Comparison of ENCODE assay signal across 22 cellular contexts in the genomic region with DNA sequence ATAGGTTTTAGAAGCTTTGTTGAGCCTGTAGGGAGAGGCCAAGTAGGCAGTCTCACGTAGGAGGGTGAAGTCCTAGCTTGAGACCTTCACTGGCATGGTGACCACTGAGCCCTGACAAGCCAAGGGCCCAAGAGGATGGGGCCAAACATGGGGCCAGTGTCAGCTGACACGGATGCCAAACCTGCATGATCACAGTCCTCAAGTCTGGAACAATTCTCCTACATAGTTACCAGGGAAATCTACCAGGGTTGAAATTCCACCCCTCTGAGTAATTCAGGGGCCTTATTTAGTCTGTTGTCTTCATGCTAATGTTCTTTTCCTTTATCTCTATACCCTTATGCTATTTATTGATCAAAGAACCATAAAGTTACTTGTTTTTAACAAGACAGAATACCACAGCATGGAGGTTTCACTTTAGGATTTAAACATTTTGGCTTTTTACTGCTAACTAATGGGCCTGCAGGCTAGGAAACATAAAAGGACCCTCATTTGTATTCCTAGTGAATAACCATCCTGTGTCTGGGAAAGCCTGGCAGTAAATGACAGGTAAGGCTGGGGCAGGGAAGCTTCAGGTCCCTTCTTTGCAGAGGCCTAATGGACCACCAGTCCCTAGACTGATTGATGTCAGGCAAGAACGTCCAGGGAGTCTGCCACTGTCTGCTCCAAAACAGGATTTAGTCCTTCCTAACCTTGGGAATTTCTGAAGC.
A peak's percentile ranks its signal among the peaks of the same experiment; 100 is the strongest.
DNase-seq lines count a peak whose midpoint lies in the region; FAIRE-seq and TF ChIP-seq lines count a peak whose summit lies in the region.
"Had no signal": no experiment of that assay in that cellular context is flagged by ENCODE, and none has a peak within 500 bp of the region (broad histone marks: within the 10 kb centered on the region; RNA-seq: fewer than 3 reads in every experiment).

No MANE protein-coding gene starts in this region.

- H3K4me3 Mint-ChIP-seq in astrocyte (ENCODE audit: unreplicated experiment) = no peak overlapping the region
- H3K4me3 Mint-ChIP-seq: activated naive CD8-positive, alpha-beta T cell treated with anti-CD3 and anti-CD28 coated beads, Interleukin-2, amount 10 ng/mL, durations not matched to agents 7 days and 5 days; CD14-positive monocyte had no signal

- no peaks in the 10 kb centered on the region for H3K36me3 ChIP-seq in GM23248 (ENCODE audit: low read depth)
- no peaks in the 10 kb centered on the region for H3K36me3 ChIP-seq in astrocyte (ENCODE audit: insufficient read depth, low read length)
- no peaks in the 10 kb centered on the region for H3K36me3 ChIP-seq in kidney (ENCODE audit: control insufficient read depth in 1 of 2, insufficient read depth in 2 of 2, low read length in 2 of 2)
- H3K36me3 ChIP-seq in smooth muscle cell (ENCODE audit: low read depth) = no peaks in the 10 kb centered on the region
- H3K36me3 ChIP-seq: lower lobe of right lung, right lobe of liver, suprapubic skin had no signal

- no peak overlapping the region for H3K27ac ChIP-seq in GM23248
- H3K27ac ChIP-seq in astrocyte (ENCODE audit: low read depth, low read length) = peak overlapping the region; percentile 75
- peak overlapping the region; percentile 8 to 52 for H3K27ac ChIP-seq in kidney (ENCODE audit: low read depth in 2 of 2, low read length in 2 of 2)
- H3K27ac ChIP-seq in smooth muscle cell (ENCODE audit: low read depth) = peak overlapping the region; percentile 95
- H3K27ac ChIP-seq: lower lobe of right lung, right lobe of liver, suprapubic skin had no signal

- intact Hi-C loops in kidney (cut with DNase I) = loop anchor here (5.0 to 10.0 kb wide), 2 partner anchors 220 to 393 kb away; a partner anchor contains a TSS

- H3K4me2 ChIP-seq in GM23248 (ENCODE audit: unreplicated experiment) (no peak overlapping the region), astrocyte (ENCODE audit: low read length) (peak overlapping the region; percentile 47), smooth muscle cell (peak overlapping the region; percentile 71)

- no peaks in the 10 kb centered on the region for H3K9me3 ChIP-seq in GM23248 (ENCODE audit: low read depth)
- H3K9me3 ChIP-seq in astrocyte (ENCODE audit: insufficient read depth, low read depth, low read length) = no peaks in the 10 kb centered on the region
- no peaks in the 10 kb centered on the region for H3K9me3 ChIP-seq in kidney (ENCODE audit: control insufficient read depth in 1 of 2, low read length in 2 of 2)
- H3K9me3 ChIP-seq in smooth muscle cell (replicated peaks; ENCODE audit: low read depth) = no peaks in the 10 kb centered on the region
- H3K9me3 ChIP-seq: lower lobe of right lung, right lobe of liver, suprapubic skin had no signal

- H3K36me3 Mint-ChIP-seq in astrocyte (ENCODE audit: low read depth, unreplicated experiment) = no peaks in the 10 kb centered on the region
- H3K36me3 Mint-ChIP-seq: activated naive CD8-positive, alpha-beta T cell treated with anti-CD3 and anti-CD28 coated beads, Interleukin-2, amount 10 ng/mL, durations not matched to agents 7 days and 5 days; CD14-positive monocyte had no signal

- peak overlapping the region; percentile 90 for H3K27ac Mint-ChIP-seq in astrocyte (ENCODE audit: unreplicated experiment)
- H3K27ac Mint-ChIP-seq: activated naive CD8-positive, alpha-beta T cell treated with anti-CD3 and anti-CD28 coated beads, Interleukin-2, amount 10 ng/mL, durations not matched to agents 7 days and 5 days; CD14-positive monocyte had no signal

- FAIRE-seq in astrocyte (lab: Jason Lieb, UNC) (peak; percentile 50), kidney (lab: Jason Lieb, UNC) (no peak)
- FAIRE-seq: endometrium, GM18507, HepG2 had no signal

- H3K27me3 ChIP-seq in GM23248 (replicated peaks; ENCODE audit: insufficient read depth) (no peaks in the 10 kb centered on the region), astrocyte (ENCODE audit: insufficient read depth, low read length) (no peaks in the 10 kb centered on the region), smooth muscle cell (ENCODE audit: low read depth) (no peaks in the 10 kb centered on the region)
- H3K27me3 ChIP-seq: right lobe of liver, suprapubic skin had no signal

- H3K4me1 ChIP-seq in GM23248 (ENCODE audit: insufficient read depth) (peaks cover 57% of the 10 kb centered on the region), astrocyte (ENCODE audit: insufficient read depth, low read length) (peaks cover 30% of the 10 kb centered on the region), kidney (ENCODE audit: control insufficient read depth in 1 of 2, insufficient read depth in 1 of 2, low read depth in 1 of 2, low read length in 2 of 2) (no peaks in the 10 kb centered on the region), smooth muscle cell (ENCODE audit: low read depth) (peaks cover 22% of the 10 kb centered on the region)
- H3K4me1 ChIP-seq: right lobe of liver had no signal

- H3K4me3 ChIP-seq in GM23248 = no peak overlapping the region
- no peak overlapping the region for H3K4me3 ChIP-seq in astrocyte (ENCODE audit: insufficient read depth, low read depth, low read length)
- H3K4me3 ChIP-seq in kidney (ENCODE audit: low read length in 2 of 2) = no peak overlapping the region
- no peak overlapping the region for H3K4me3 ChIP-seq in smooth muscle cell
- H3K4me3 ChIP-seq: lower lobe of right lung, right lobe of liver, suprapubic skin had no signal

- peak; percentile 42 for DNase-seq in GM23248
- peak; percentile 42 for DNase-seq in astrocyte (ENCODE audit: low read depth)
- no peak for DNase-seq in kidney
- no peak for DNase-seq in smooth muscle cell (lab: John Stamatoyannopoulos, UW; ENCODE audit: unreplicated experiment)
- no peak for DNase-seq in HK-2 (ENCODE audit: unreplicated experiment)
- no peak for DNase-seq in hippocampal formation (lab: John Stamatoyannopoulos, UW)
- DNase-seq in stimulated activated CD8-positive, alpha-beta memory T cell treated with anti-CD3 and anti-CD28 coated beads, Interleukin-4, amount 100 ng/mL, for 48 hours = no peak
- DNase-seq: activated CD4-positive, alpha-beta T cell treated with anti-CD3 and anti-CD28 coated beads, Interleukin-2, amount 50 U/mL, for 4 hours; activated naive CD8-positive, alpha-beta T cell treated with anti-CD3 and anti-CD28 coated beads, Interleukin-2, amount 10 ng/mL, durations not matched to agents 7 days and 5 days; activated T-cell treated with anti-CD3 and anti-CD28 coated beads, Interleukin-2, amount 50 U/mL, for 48 hours; cerebellar nuclear complex; foreskin melanocyte; lower lobe of right lung; NCI-H187 treated with DMSO at 0.1 percent for 48 hours; NCI-H510A; right lobe of liver; stimulated activated CD4-positive, alpha-beta T cell treated with anti-CD3 and anti-CD28 coated beads, Interleukin-2, amount 100 ng/mL, for 48 hours had no signal

- 82% methylated on average over 3 of the region's 3 CpGs for WGBS in GM23248 (ENCODE audit: low coverage in 1 of 2, low lambda C conversion rate in 2 of 2, missing lambda C conversion rate in 2 of 2), 2 experiments
- 36% methylated on average over 3 of the region's 3 CpGs for WGBS in smooth muscle cell (ENCODE audit: low lambda C conversion rate)

- H3K9ac ChIP-seq in GM23248 (no peak overlapping the region), astrocyte (ENCODE audit: low read length) (peak overlapping the region; percentile 58), kidney (ENCODE audit: low read length in 2 of 2) (no peak overlapping the region), smooth muscle cell (ENCODE audit: low read depth) (peak overlapping the region; percentile 71)

- in situ Hi-C loops in GM23248 (cut with MboI) = loop anchor here (10.0 kb wide), 1 partner anchor 220 kb away; a partner anchor contains a TSS

- H3K9me2 ChIP-seq in GM23248 (ENCODE audit: insufficient read depth) = no peaks in the 10 kb centered on the region

- H3K27me3 Mint-ChIP-seq in astrocyte (ENCODE audit: low read depth, unreplicated experiment) = no peaks in the 10 kb centered on the region

- H2AFZ ChIP-seq in GM23248 (0 out of 2 replicates have a peak overlapping the region, but pooled peaks have one; percentile 0), astrocyte (ENCODE audit: low read depth, low read length) (no peak overlapping the region), smooth muscle cell (ENCODE audit: low read depth) (no peak overlapping the region)

- H3K9me3 Mint-ChIP-seq in astrocyte (ENCODE audit: unreplicated experiment) = no peaks in the 10 kb centered on the region
- H3K9me3 Mint-ChIP-seq: activated naive CD8-positive, alpha-beta T cell treated with anti-CD3 and anti-CD28 coated beads, Interleukin-2, amount 10 ng/mL, durations not matched to agents 7 days and 5 days; CD14-positive monocyte had no signal

- H3F3A ChIP-seq in GM23248 (ENCODE audit: insufficient read depth) (peaks cover 20% of the 10 kb centered on the region), smooth muscle cell (ENCODE audit: low read depth) (peaks cover 31% of the 10 kb centered on the region)

- H3K4me1 Mint-ChIP-seq in astrocyte (ENCODE audit: low read depth, unreplicated experiment) = peaks cover 37% of the 10 kb centered on the region

- H3K79me2 ChIP-seq in GM23248 (ENCODE audit: insufficient read depth) (no peaks in the 10 kb centered on the region), astrocyte (ENCODE audit: insufficient read depth, low read length) (no peaks in the 10 kb centered on the region), smooth muscle cell (ENCODE audit: low read depth) (no peaks in the 10 kb centered on the region)

- no peaks in the 10 kb centered on the region for H4K20me1 ChIP-seq in GM23248 (ENCODE audit: insufficient read depth)
- H4K20me1 ChIP-seq in astrocyte (ENCODE audit: insufficient read depth, low read length) = no peaks in the 10 kb centered on the region
- H4K20me1 ChIP-seq in smooth muscle cell (ENCODE audit: low read depth) = no peaks in the 10 kb centered on the region

- TF ChIP-seq CTCF in astrocyte (IDR thresholded peaks at IDR 0.05; ENCODE audit: insufficient read depth, low read depth, low read length) = no peak
- TF ChIP-seq CTCF in kidney (IDR thresholded peaks at IDR 0.05; ENCODE audit: borderline replicate concordance, extremely low read depth, insufficient read depth) = no peak
- TF ChIP-seq CTCF in smooth muscle cell (IDR thresholded peaks at IDR 0.05; ENCODE audit: borderline replicate concordance, insufficient read depth, poor library complexity, severe bottlenecking) = no peak

Comparison
In these comparisons a context has a peak if more than half of its experiments do, and no peak if none do; other contexts are left out.
1. DNase-seq: peak in GM23248 (single experiment) and astrocyte (single experiment); none in kidney (single experiment), smooth muscle cell (single experiment), HK-2 (single experiment), hippocampal formation (0 of 2) and stimulated activated CD8-positive, alpha-beta memory T cell treated with anti-CD3 and anti-CD28 coated beads, Interleukin-4, amount 100 ng/mL, for 48 hours (single experiment).
2. H3K9ac ChIP-seq: peak in astrocyte (single experiment) and smooth muscle cell (single experiment); none in GM23248 (single experiment) and kidney (0 of 2).